16 cellular contexts compared by ENCODE assay signal in genomic region chr16:50989047-50989446, GRCh38.
DNase-seq lines count a peak whose midpoint lies in the region; FAIRE-seq and TF ChIP-seq lines count a peak whose summit lies in the region.
"Had no signal": no experiment of that assay in that cellular context is flagged by ENCODE, and none has a peak within 500 bp of the region (broad histone marks: within the 10 kb centered on the region; RNA-seq: fewer than 3 reads in every experiment).

No MANE protein-coding gene starts in this region.

- no peak for FAIRE-seq in GM12891 (lab: Jason Lieb, UNC)
- FAIRE-seq: H54 had no signal

- no peak for TF ChIP-seq POLR2A in GM12891 (IDR thresholded peaks at IDR 0.05; ENCODE audit: low read depth, low read length)

- no peaks in the 10 kb centered on the region for H3K9me3 ChIP-seq in MM.1S (replicated peaks; ENCODE audit: insufficient read depth, low read length)
- 0 out of 2 replicates have a peak, but pooled peaks cover 5% of the 10 kb centered on the region for H3K9me3 ChIP-seq in OCI-LY3 (ENCODE audit: insufficient read depth, low read length)
- H3K9me3 ChIP-seq: Caco-2, MG63 had no signal

- DNase-seq in GM12891 (ENCODE audit: insufficient read length, low spot score) (no peak), MM.1S (peak; percentile 25), pons (ENCODE audit: low spot score) (peak; percentile 3), HuH-7.5 (ENCODE audit: low spot score) (no peak), NCI-H524 (lab: John Stamatoyannopoulos, UW) (no peak), ecto neural progenitor cell (ENCODE audit: low spot score) (no peak)
- DNase-seq: Caco-2; CD4-positive, alpha-beta memory T cell; MG63; NCI-H2029 treated with DMSO at 0.1 percent for 48 hours; NCI-H2171; NCI-H526; Right ventricle myocardium superior; T1000 had no signal

- H3K4me1 ChIP-seq in MM.1S (ENCODE audit: low read length) (peaks cover 27% of the 10 kb centered on the region), OCI-LY3 (ENCODE audit: low read length) (peaks cover 26% of the 10 kb centered on the region)
- H3K4me1 ChIP-seq: Caco-2 had no signal

- peak overlapping the region; percentile 20; the same call in 1 of the 2 replicates for H3K4me2 ChIP-seq in MM.1S (ENCODE audit: low read depth, low read length)
- peak overlapping the region; percentile 44 for H3K4me2 ChIP-seq in OCI-LY3 (ENCODE audit: low read length)

- H3K79me2 ChIP-seq in MM.1S (ENCODE audit: low read length), result no peaks in the 10 kb centered on the region
- no peaks in the 10 kb centered on the region for H3K79me2 ChIP-seq in OCI-LY3 (ENCODE audit: low read length)

- no peak overlapping the region for H2AFZ ChIP-seq in MM.1S (ENCODE audit: low read length)
- no peak overlapping the region for H2AFZ ChIP-seq in OCI-LY3 (ENCODE audit: low read depth, low read length)

- no peak for TF ChIP-seq CTCF in MM.1S (IDR thresholded peaks at IDR 0.05; ENCODE audit: low read length)
- no peak for TF ChIP-seq CTCF in OCI-LY3 (IDR thresholded peaks at IDR 0.05; ENCODE audit: low read depth, low read length)

- H3K9ac ChIP-seq in MM.1S (ENCODE audit: low read length) (no peak overlapping the region), OCI-LY3 (ENCODE audit: low read length) (no peak overlapping the region)

- no peaks in the 10 kb centered on the region for H3K27me3 ChIP-seq in MM.1S (replicated peaks; ENCODE audit: insufficient read depth, low read length)
- H3K27me3 ChIP-seq in OCI-LY3 (ENCODE audit: low read depth, low read length), result no peaks in the 10 kb centered on the region
- H3K27me3 ChIP-seq: MG63 had no signal

- peak overlapping the region; percentile 71 for H3K27ac ChIP-seq in MM.1S (ENCODE audit: low read length)
- no peak overlapping the region for H3K27ac ChIP-seq in OCI-LY3 (ENCODE audit: low read length)

- H3K4me3 ChIP-seq in MM.1S (ENCODE audit: low read length) (no peak overlapping the region), OCI-LY3 (ENCODE audit: low read length) (no peak overlapping the region)
- H3K4me3 ChIP-seq: MG63 had no signal

- 0 out of 2 replicates have a peak, but pooled peaks cover 3% of the 10 kb centered on the region for H3F3A ChIP-seq in MM.1S (ENCODE audit: insufficient read depth, low read length)

- H3K36me3 ChIP-seq in MM.1S (replicated peaks; ENCODE audit: insufficient read depth, low read length) (no peaks in the 10 kb centered on the region), OCI-LY3 (replicated peaks; ENCODE audit: low read depth, low read length) (no peaks in the 10 kb centered on the region)
- H3K36me3 ChIP-seq: MG63 had no signal

- no peaks in the 10 kb centered on the region for H4K20me1 ChIP-seq in MM.1S (ENCODE audit: insufficient read depth, low read length)
- no peaks in the 10 kb centered on the region; the same call in 1 of the 2 replicates for H4K20me1 ChIP-seq in OCI-LY3 (ENCODE audit: insufficient read depth, low read length)

- no peaks in the 10 kb centered on the region for H3K9me2 ChIP-seq in MM.1S (replicated peaks; ENCODE audit: insufficient read depth, low read length)

TF ChIP-seq in GM12891, 5 proteins besides CTCF, POLR2A, EP300 and RAD21:
- no peak for TF ChIP-seq POU2F2 (IDR thresholded peaks at IDR 0.05; ENCODE audit: low read depth, low read length)
- TF ChIP-seq PAX5 (IDR thresholded peaks at IDR 0.05; ENCODE audit: insufficient read depth, low read length, severe bottlenecking), result no peak
- no peak for TF ChIP-seq POLR2AphosphoS5 (IDR thresholded peaks at IDR 0.05; ENCODE audit: low read depth, low read length)
- TF ChIP-seq TAF1 (IDR thresholded peaks at IDR 0.05; ENCODE audit: low read depth, low read length), result no peak
- peak; percentile 67 for TF ChIP-seq SPI1 (IDR thresholded peaks at IDR 0.05; ENCODE audit: low read depth, low read length)

Comparison
In these comparisons a context has a peak if more than half of its experiments do, and no peak if none do; other contexts are left out.
1. DNase-seq: peak in MM.1S (single experiment) and pons (single experiment); none in GM12891 (single experiment), HuH-7.5 (single experiment), NCI-H524 (0 of 2) and ecto neural progenitor cell (single experiment).